9 cellular contexts compared by ENCODE assay signal in genomic region chr11:118448294-118448693, GRCh38. TPM values are rescaled to one million over a fixed set of nuclear protein-coding genes. Genes with fewer than 3 reads are reported as not detected.
A peak's percentile ranks its signal among the peaks of the same experiment; 100 is the strongest.
DNase-seq lines count a peak whose midpoint lies in the region; ATAC-seq, FAIRE-seq and TF ChIP-seq lines count a peak whose summit lies in the region.
"Had no signal": no experiment of that assay in that cellular context is flagged by ENCODE, and none has a peak within 500 bp of the region (broad histone marks: within the 10 kb centered on the region; RNA-seq: fewer than 3 reads in every experiment).

No MANE protein-coding gene starts in this region.

- no peak overlapping the region for H3K4me3 ChIP-seq in K562
- no peak overlapping the region for H3K4me3 ChIP-seq in gastrocnemius medialis
- H3K4me3 ChIP-seq: lung had no signal

- no peak overlapping the region for H3K9ac ChIP-seq in K562 (ENCODE audit: insufficient read depth in 1 of 2, low read depth in 2 of 2, low read length in 2 of 2)

- intact Hi-C loops in K562 (cut with micrococcal nuclease): no loop called here
- intact Hi-C loops in gastrocnemius medialis (cut with DNase I; ENCODE audit: low total_unique reads): no loop called here

- no peak overlapping the region for H2AFZ ChIP-seq in K562 (ENCODE audit: low read depth, low read length)

- TF ChIP-seq POLR2A in GM12891 (IDR thresholded peaks at IDR 0.05; ENCODE audit: low read depth, low read length) (no peak), K562 (conservative IDR thresholded peaks at IDR 0.05) (no peak), gastrocnemius medialis (IDR thresholded peaks at IDR 0.05) (no peak)

- H3K4me1 ChIP-seq in K562 (replicated peaks in 1 of 2; ENCODE audit: control insufficient read depth in 2 of 2, insufficient read depth in 2 of 2, low read length in 2 of 2): peaks cover 4% of the 10 kb centered on the region in 2 experiments; a peak in 2 of 5 replicates
- H3K4me1 ChIP-seq in gastrocnemius medialis: peaks cover 26 to 29% of the 10 kb centered on the region in 2 donors

- DNase-seq in GM12891 (ENCODE audit: insufficient read length, low spot score) (peak; percentile 25), K562 (ENCODE audit: extremely low read depth in 1 of 4, low spot score in 3 of 4) (no peak), gastrocnemius medialis (no peak), NCI-H1417 (lab: John Stamatoyannopoulos, UW) (no peak), glomerular visceral epithelial cell (ENCODE audit: extremely low spot score) (no peak), HTR-8/SVneo (ENCODE audit: insufficient read length, low spot score) (no peak)

- TF ChIP-seq CTCF in K562 (IDR thresholded peaks at IDR 0.05 in 2 of 3, conservative IDR thresholded peaks at IDR 0.05 in 1 of 3; ENCODE audit: insufficient read depth in 2 of 3, low read depth in 1 of 3, low read length in 3 of 3) (no peak), gastrocnemius medialis (IDR thresholded peaks at IDR 0.05 in 4 of 5, conservative IDR thresholded peaks at IDR 0.05 in 1 of 5) (no peak)

- H3K27ac ChIP-seq in K562 (ENCODE audit: extremely low read depth, low read depth, low read length) (peak overlapping the region; percentile 18; the same call in 1 of the 3 replicates), gastrocnemius medialis (no peak overlapping the region)

- no peak for TF ChIP-seq RAD21 in K562 (CRISPR knock-in tag; conservative IDR thresholded peaks at IDR 0.05 in 1 of 2, IDR thresholded peaks at IDR 0.05 in 1 of 2)

- H3K9me1 ChIP-seq in K562 (ENCODE audit: control insufficient read depth, insufficient read depth, low read length): peaks cover 3% of the 10 kb centered on the region

- in situ Hi-C loops in K562 (cut with MboI) (no loop called here), gastrocnemius medialis (cut with MboI; ENCODE audit: low sequenced_read_pairs in 4 of 4) (no loop called here)

- H3K9me3 ChIP-seq in K562 (replicated peaks; ENCODE audit: control insufficient read depth, insufficient read depth, low read depth, low read length) (no peaks in the 10 kb centered on the region), gastrocnemius medialis (no peaks in the 10 kb centered on the region)

- peaks cover 69% of the 10 kb centered on the region for H3K36me3 ChIP-seq in K562 (ENCODE audit: control insufficient read depth, insufficient read depth, low read length)
- H3K36me3 ChIP-seq in gastrocnemius medialis: no peaks in the 10 kb centered on the region

- ATAC-seq in GM19467 (IDR thresholded peaks at IDR 0.05; ENCODE audit: unreplicated experiment) (peak; percentile 81), HG03175 (IDR thresholded peaks at IDR 0.05; ENCODE audit: unreplicated experiment) (peak; percentile 94), K562 (0 out of 3 replicates have a peak, but pooled peaks have one; percentile 21), gastrocnemius medialis (no peak)

- peaks cover 12% of the 10 kb centered on the region for H4K20me1 ChIP-seq in K562 (replicated peaks; ENCODE audit: control insufficient read depth, insufficient read depth, low read length)

- peaks cover 94% of the 10 kb centered on the region for H3K79me2 ChIP-seq in K562 (ENCODE audit: control insufficient read depth, insufficient read depth, low read length)

- H3K27me3 ChIP-seq in K562 (ENCODE audit: control insufficient read depth in 2 of 2, insufficient read depth in 2 of 2, low read length in 2 of 2): no peaks in the 10 kb centered on the region
- no peaks in the 10 kb centered on the region for H3K27me3 ChIP-seq in gastrocnemius medialis

- no peak for TF ChIP-seq EP300 in K562 (IDR thresholded peaks at IDR 0.05; ENCODE audit: low read length)

- H3K4me2 ChIP-seq in K562 (ENCODE audit: insufficient read depth, low read length): no peak overlapping the region

- BruUV-seq in K562 (replicated peaks; lab: Mats Ljungman, UMichigan): no TSS peak

- POLR2A ChIA-PET in K562 (lab: Yijun Ruan, JAX): interaction anchor here (0.6 to 2.3 kb wide), 7 partner anchors 9 to 344 kb away, joined by 3 to 13 read pairs (median 3); partner anchors contain the start of gene KMT2A

- peak; percentile 33 for FAIRE-seq in GM12891 (lab: Jason Lieb, UNC)
- no peak for FAIRE-seq in K562 (lab: Jason Lieb, UNC)
- no peak for FAIRE-seq in HTR-8/SVneo (lab: Jason Lieb, UNC)

- CTCF ChIA-PET in K562 (lab: Yijun Ruan, JAX; ENCODE audit: low intra/inter-chr PET ratio): no interaction called here

TF ChIP-seq in GM12891, 5 proteins besides CTCF, POLR2A, EP300 and RAD21:
- TF ChIP-seq PAX5 (IDR thresholded peaks at IDR 0.05; ENCODE audit: insufficient read depth, low read length, severe bottlenecking) (no peak), POLR2AphosphoS5 (IDR thresholded peaks at IDR 0.05; ENCODE audit: low read depth, low read length) (no peak), TAF1 (IDR thresholded peaks at IDR 0.05; ENCODE audit: low read depth, low read length) (no peak), POU2F2 (IDR thresholded peaks at IDR 0.05; ENCODE audit: low read depth, low read length) (no peak), SPI1 (IDR thresholded peaks at IDR 0.05; ENCODE audit: low read depth, low read length) (no peak)
TF ChIP-seq in GM12891: peak in this region for 0.

TF ChIP-seq in K562, 482 proteins besides CTCF, POLR2A, EP300 and RAD21:
- no peak for TF ChIP-seq CEBPG (CRISPR knock-in tag; IDR thresholded peaks at IDR 0.05)
- TF ChIP-seq CEBPG (tag; conservative IDR thresholded peaks at IDR 0.05 in 1 of 2, IDR thresholded peaks at IDR 0.05 in 1 of 2): peak in 1 of 2 experiments; percentile 46; a peak in 1 of 4 replicates
- TF ChIP-seq MIER1 (IDR thresholded peaks at IDR 0.05; ENCODE audit: low read depth): no peak
- 0 out of 4 replicates have a peak, but pooled peaks of 1 of the 2 experiments have one; percentile 9 for TF ChIP-seq SIX5 (IDR thresholded peaks at IDR 0.05; ENCODE audit: borderline replicate concordance in 1 of 2, insufficient read depth in 1 of 2, low read depth in 1 of 2, low read length in 2 of 2)
TF ChIP-seq in K562: peak in this region for 2.

RNA-seq across cellular contexts. Expression of gene KMT2A, which starts 12.0 kb away (rescaled TPM):
- polyA plus RNA-seq in GM12891 (2012; ENCODE audit: low read depth, missing spikeins): 15.3 TPM
- total RNA-seq in K562 (2011; cell fraction: chromatin; rRNA removed; ENCODE audit: low replicate concordance): 227 and 437 TPM in 2 replicates
- total RNA-seq in K562 (2011; cell fraction: nucleolus; rRNA removed): 184 and 220 TPM in 2 replicates
- 320 and 503 TPM in 2 replicates for total RNA-seq in K562 (2011; cell fraction: nucleoplasm; rRNA removed)
- 27.0 and 34.8 TPM in 2 replicates for total RNA-seq in K562 (2014; rRNA removed)
- 37.0 and 44.1 TPM in 2 replicates for total RNA-seq in K562 (2014; rRNA removed; fragmentation: Illumina TruSeq; extraction: Trizol)
- total RNA-seq in K562 (2015; rRNA removed; fragmentation: Illumina TruSeq; extraction: Trizol): 32.9 and 33.7 TPM in 2 replicates
- total RNA-seq in K562 (2021): 58.9 and 59.9 TPM in 2 replicates
- 28.3 and 30.4 TPM in 2 replicates for polyA plus RNA-seq in K562 (2011; rRNA removed)
- 24.5 and 37.4 TPM in 2 replicates for polyA plus RNA-seq in K562 (2011; cell fraction: cytosol; rRNA removed)
- polyA plus RNA-seq in K562 (2011; cell fraction: nucleus; rRNA removed): 159 and 233 TPM in 2 replicates
- polyA plus RNA-seq in K562 (2012): 26.7 and 27.2 TPM in 2 replicates
- 41.6 and 48.9 TPM in 2 replicates for polyA plus RNA-seq in K562 (2014; fragmentation: Illumina TruSeq; extraction: Trizol)
- 10 to 100 TPM in 1 of 2 experiments, 1 to 10 TPM in 1; 9.6 to 10.8 TPM for polyA plus RNA-seq in K562 (2014; fragmentation: Nextera tagmentation; extraction: Ambion mirVana)
- 32.6 and 36.9 TPM in 2 replicates for polyA plus RNA-seq in K562 (2014; rRNA removed)
- 95.7 and 118 TPM in 2 replicates for polyA minus RNA-seq in K562 (2011; rRNA and poly(A)+ RNA removed)
- 53.8 and 61.4 TPM in 2 replicates for polyA minus RNA-seq in K562 (2011; cell fraction: cytosol; rRNA and poly(A)+ RNA removed)
- polyA minus RNA-seq in K562 (2011; cell fraction: nucleus; rRNA and poly(A)+ RNA removed): 141 and 184 TPM in 2 replicates
- total RNA-seq in gastrocnemius medialis: 10 to 100 TPM; 24.3 to 55.6 (median 27.9) TPM

RNA-seq across cellular contexts. Expression of gene ATP5MG, which starts 46.9 kb away (rescaled TPM):
- 515 TPM for polyA plus RNA-seq in GM12891 (2012; ENCODE audit: low read depth, missing spikeins)
- 30.9 and 63.7 TPM in 2 replicates for total RNA-seq in K562 (2011; cell fraction: chromatin; rRNA removed; ENCODE audit: low replicate concordance)
- 49.0 and 59.9 TPM in 2 replicates for total RNA-seq in K562 (2011; cell fraction: nucleolus; rRNA removed)
- 82.3 and 111 TPM in 2 replicates for total RNA-seq in K562 (2011; cell fraction: nucleoplasm; rRNA removed)
- 294 and 333 TPM in 2 replicates for total RNA-seq in K562 (2014; rRNA removed)
- total RNA-seq in K562 (2014; rRNA removed; fragmentation: Illumina TruSeq; extraction: Trizol): 422 and 434 TPM in 2 replicates
- 366 and 426 TPM in 2 replicates for total RNA-seq in K562 (2015; rRNA removed; fragmentation: Illumina TruSeq; extraction: Trizol)
- 390 and 391 TPM in 2 replicates for total RNA-seq in K562 (2021)
- polyA plus RNA-seq in K562 (2011; rRNA removed): 609 and 759 TPM in 2 replicates
- polyA plus RNA-seq in K562 (2011; cell fraction: cytosol; rRNA removed): 443 and 675 TPM in 2 replicates
- 116 and 214 TPM in 2 replicates for polyA plus RNA-seq in K562 (2011; cell fraction: nucleus; rRNA removed)
- polyA plus RNA-seq in K562 (2012): 594 and 680 TPM in 2 replicates
- 301 and 302 TPM in 2 replicates for polyA plus RNA-seq in K562 (2014; fragmentation: Illumina TruSeq; extraction: Trizol)
- polyA plus RNA-seq in K562 (2014; fragmentation: Nextera tagmentation; extraction: Ambion mirVana): 1,000 to 10,000 TPM; 1,842 to 2,138 TPM
- 512 and 785 TPM in 2 replicates for polyA plus RNA-seq in K562 (2014; rRNA removed)
- 129 and 140 TPM in 2 replicates for polyA minus RNA-seq in K562 (2011; rRNA and poly(A)+ RNA removed)
- 91.3 and 103 TPM in 2 replicates for polyA minus RNA-seq in K562 (2011; cell fraction: cytosol; rRNA and poly(A)+ RNA removed)
- polyA minus RNA-seq in K562 (2011; cell fraction: nucleus; rRNA and poly(A)+ RNA removed): 15.8 and 29.8 TPM in 2 replicates
- 10 to 100 TPM; 46.9 to 90.6 (median 55.4) TPM for total RNA-seq in gastrocnemius medialis

Comparison
In these comparisons a context has a peak if more than half of its experiments do, and no peak if none do; other contexts are left out.
1. ATAC-seq: peak in GM19467 (single experiment), HG03175 (single experiment) and K562 (single experiment); none in gastrocnemius medialis (0 of 2).